ENCODE assay signal across 8 cellular contexts in the genomic region with DNA sequence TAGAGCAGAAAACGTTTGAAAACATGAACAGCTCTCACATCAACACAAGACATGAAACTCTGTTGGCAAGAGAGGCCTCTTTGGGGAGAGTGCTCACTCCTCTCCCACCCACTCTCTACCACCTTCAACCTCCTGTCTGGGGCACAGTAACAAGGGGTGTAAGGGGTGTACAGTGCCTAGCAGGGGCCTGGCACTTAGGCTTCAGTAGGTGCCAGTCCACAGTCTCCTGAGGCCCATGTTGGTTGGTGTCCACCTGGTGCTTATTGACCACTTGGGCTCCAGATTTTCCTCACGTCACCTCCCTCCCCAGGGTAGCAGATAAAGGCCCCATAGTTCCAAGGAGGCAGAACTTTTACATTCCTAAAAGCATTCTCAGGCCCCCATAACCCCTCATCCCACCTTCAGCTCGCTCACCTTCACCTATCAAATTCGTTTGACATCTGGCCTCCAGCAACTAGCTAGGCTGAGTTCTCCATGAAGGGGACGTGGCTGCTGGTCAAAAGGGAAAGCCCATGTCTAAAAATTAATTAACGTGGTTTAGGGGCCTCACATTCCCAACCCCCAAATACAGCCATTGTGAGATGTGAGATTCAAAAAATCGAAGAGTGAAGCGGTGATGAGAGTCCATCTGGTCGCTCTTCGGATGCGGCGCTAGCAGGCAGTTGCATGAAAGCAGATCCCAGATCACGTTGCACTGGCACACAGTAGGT. TPM values are rescaled to one million over a fixed set of nuclear protein-coding genes. Genes with fewer than 3 reads are reported as not detected.
DNase-seq lines count a peak whose midpoint lies in the region; ATAC-seq, FAIRE-seq and TF ChIP-seq lines count a peak whose summit lies in the region.

No MANE protein-coding gene starts in this region.

- H3K27me3 Mint-ChIP-seq in activated CD8-positive, alpha-beta memory T cell treated with anti-CD3 and anti-CD28 coated beads, Interleukin-2, amount 10 ng/mL, durations not matched to agents 7 days and 5 days = no peaks in the 10 kb centered on the region

- H3K36me3 ChIP-seq in ascending aorta (peaks cover 0 to 3% of the 10 kb centered on the region in 2 donors), HepG2 (replicated peaks in 1 of 2; ENCODE audit: control insufficient read depth in 1 of 2, insufficient read depth in 2 of 2, low read length in 2 of 2) (peaks cover 1 to 5% of the 10 kb centered on the region in 2 experiments; a peak in 1 of 5 replicates), thyroid gland (no peaks in the 10 kb centered on the region)

- no peaks in the 10 kb centered on the region for H3K27me3 ChIP-seq in ascending aorta
- peaks cover 0 to 4% of the 10 kb centered on the region in 2 experiments; a peak in 1 of 5 replicates for H3K27me3 ChIP-seq in HepG2 (ENCODE audit: control insufficient read depth in 1 of 2, insufficient read depth in 2 of 2, low read length in 2 of 2)
- H3K27me3 ChIP-seq in thyroid gland = no peaks in the 10 kb centered on the region

- CTCF ChIA-PET in activated CD8-positive, alpha-beta memory T cell treated with anti-CD3 and anti-CD28 coated beads, Interleukin-2, amount 10 ng/mL, durations not matched to agents 7 days and 5 days (lab: Charles Lee) = interaction anchor here (1.2 to 4.1 kb wide), 10 partner anchors 8 to 277 kb away, joined by 3 to 35 read pairs (median 6); no protein-coding TSS in a partner anchor
- CTCF ChIA-PET in HepG2 (lab: Yijun Ruan, JAX; ENCODE audit: low intra/inter-chr PET ratio, low total read pairs) = no interaction called here

- H3K4me3 ChIP-seq in ascending aorta (peak overlapping the region; percentile 76 to 85), HepG2 (replicated peaks in 1 of 3; ENCODE audit: insufficient read depth in 1 of 3, low read depth in 2 of 3, low read length in 3 of 3) (peak overlapping the region; percentile 92 to 94 (median 93)), thyroid gland (replicated peaks in 1 of 3) (no peak overlapping the region)

- no peaks in the 10 kb centered on the region for H3K9me3 Mint-ChIP-seq in activated CD8-positive, alpha-beta memory T cell treated with anti-CD3 and anti-CD28 coated beads, Interleukin-2, amount 10 ng/mL, durations not matched to agents 7 days and 5 days (ENCODE audit: low read depth)

- in situ Hi-C loops in HepG2 (cut with HindIII; ENCODE audit: extremely low pct_ligation_motif_present, low pct_unique_long_range_greater_than_20kb) = no loop called here

- peak overlapping the region; percentile 94 for H3K9ac ChIP-seq in HepG2 (ENCODE audit: insufficient read depth, low read depth, low read length)

- no TSS peak for BruUV-seq in HepG2 (replicated peaks; lab: Mats Ljungman, UMichigan)

- no peak for DNase-seq in activated CD8-positive, alpha-beta memory T cell treated with anti-CD3 and anti-CD28 coated beads, Interleukin-2, amount 10 ng/mL, durations not matched to agents 7 days and 5 days
- DNase-seq in activated CD8-positive, alpha-beta memory T cell treated with anti-CD3 and anti-CD28 coated beads, Interleukin-2, amount 50 U/mL, for 4 hours = no peak
- DNase-seq in ascending aorta (ENCODE audit: low spot score in 2 of 2) (no peak), HepG2 (ENCODE audit: low spot score) (no peak), thyroid gland (no peak), HuH-7.5 (ENCODE audit: low spot score) (no peak), hepatic stellate cell (ENCODE audit: low spot score) (no peak)

- peaks cover 43% of the 10 kb centered on the region for H3K79me2 ChIP-seq in HepG2 (ENCODE audit: insufficient read depth, low read length)

- no peak for TF ChIP-seq EP300 in HepG2 (IDR thresholded peaks at IDR 0.05; ENCODE audit: low read depth in 2 of 2, low read length in 2 of 2)
- no peak for TF ChIP-seq EP300 in HepG2 (CRISPR knock-in tag; IDR thresholded peaks at IDR 0.05; ENCODE audit: borderline replicate concordance)

- peak overlapping the region; percentile 95 for H3K27ac Mint-ChIP-seq in activated CD8-positive, alpha-beta memory T cell treated with anti-CD3 and anti-CD28 coated beads, Interleukin-2, amount 10 ng/mL, durations not matched to agents 7 days and 5 days

- H3K4me1 ChIP-seq in ascending aorta (peaks cover 12 to 25% of the 10 kb centered on the region in 2 donors), HepG2 (ENCODE audit: insufficient read depth, low read length) (peaks cover 39% of the 10 kb centered on the region), thyroid gland (peaks cover 30 to 38% of the 10 kb centered on the region in 2 donors)

- peak overlapping the region; percentile 98 for H3K27ac ChIP-seq in ascending aorta
- no peak overlapping the region for H3K27ac ChIP-seq in HepG2 (ENCODE audit: extremely low read length, insufficient read depth, low read length)
- H3K27ac ChIP-seq in thyroid gland = peak overlapping the region in 2 of 3 donors; percentile 87 to 89

- no peak for TF ChIP-seq POLR2A in HepG2 (IDR thresholded peaks at IDR 0.05; ENCODE audit: insufficient read depth in 1 of 2, low read depth in 2 of 2, low read length in 2 of 2)
- TF ChIP-seq POLR2A in thyroid gland (IDR thresholded peaks at IDR 0.05) = no peak

- intact Hi-C loops in ascending aorta (cut with DNase I) = loop anchor here (1.0 to 10.0 kb wide), 6 partner anchors 11 to 411 kb away; partner anchors contain the start of genes CRKL, KLHL22, PI4KA and SNAP29
- intact Hi-C loops in HepG2 (cut with micrococcal nuclease; ENCODE audit: unreplicated experiment) = no loop called here
- intact Hi-C loops in thyroid gland (cut with DNase I) = loop anchor here (5.0 kb wide), 1 partner anchor 61 kb away; no protein-coding TSS in a partner anchor

- peak overlapping the region; percentile 97 for H3K4me3 Mint-ChIP-seq in activated CD8-positive, alpha-beta memory T cell treated with anti-CD3 and anti-CD28 coated beads, Interleukin-2, amount 10 ng/mL, durations not matched to agents 7 days and 5 days

- no peak for TF ChIP-seq RAD21 in HepG2 (CRISPR knock-in tag; IDR thresholded peaks at IDR 0.05)

- H3K4me1 Mint-ChIP-seq in activated CD8-positive, alpha-beta memory T cell treated with anti-CD3 and anti-CD28 coated beads, Interleukin-2, amount 10 ng/mL, durations not matched to agents 7 days and 5 days = peaks cover 42% of the 10 kb centered on the region

- ATAC-seq in activated CD8-positive, alpha-beta memory T cell treated with anti-CD3 and anti-CD28 coated beads, Interleukin-2, amount 10 ng/mL, durations not matched to agents 7 days and 5 days = no peak
- ATAC-seq in HepG2 = no peak
- no peak for ATAC-seq in HG03045 (IDR thresholded peaks at IDR 0.05; ENCODE audit: unreplicated experiment)

- H4K20me1 ChIP-seq in HepG2 (ENCODE audit: insufficient read depth, low read length) = peaks cover 27% of the 10 kb centered on the region

- no peak for FAIRE-seq in HepG2 (lab: Jason Lieb, UNC)

- peaks cover 29% of the 10 kb centered on the region for H3K36me3 Mint-ChIP-seq in activated CD8-positive, alpha-beta memory T cell treated with anti-CD3 and anti-CD28 coated beads, Interleukin-2, amount 10 ng/mL, durations not matched to agents 7 days and 5 days

- TF ChIP-seq CTCF in ascending aorta (IDR thresholded peaks at IDR 0.05) (no peak), HepG2 (CRISPR knock-in tag; IDR thresholded peaks at IDR 0.05) (no peak), thyroid gland (IDR thresholded peaks at IDR 0.05) (no peak)

- WGBS in HepG2 (ENCODE audit: low lambda C conversion rate) = 31% methylated on average over 10 of the region's 13 CpGs
- WGBS in thyroid gland, 2 donors = 68% methylated on average over 13 of the region's 13 CpGs

- H3K4me2 ChIP-seq in HepG2 (ENCODE audit: low read depth, low read length) = peak overlapping the region; percentile 93

- POLR2A ChIA-PET in HepG2 (lab: Yijun Ruan, JAX) = interaction anchor here (2.1 kb wide), 1 partner anchor 46 kb away, joined by 16 read pairs; no protein-coding TSS in a partner anchor

- H3K9me3 ChIP-seq in ascending aorta = no peaks in the 10 kb centered on the region
- no peaks in the 10 kb centered on the region for H3K9me3 ChIP-seq in HepG2 (ENCODE audit: low read length)
- H3K9me3 ChIP-seq in thyroid gland = no peaks in the 10 kb centered on the region

- peak overlapping the region; percentile 11 for H2AFZ ChIP-seq in HepG2 (ENCODE audit: low read length)

RNA-seq across cellular contexts. Expression of gene MED15, which starts 0.7 kb away (rescaled TPM):
- 100 to 1,000 TPM; 145 to 179 TPM for total RNA-seq in activated CD8-positive, alpha-beta memory T cell treated with anti-CD3 and anti-CD28 coated beads, Interleukin-2, amount 10 ng/mL, durations not matched to agents 7 days and 5 days
- total RNA-seq in ascending aorta (204 TPM), HepG2 (2016; rRNA removed; fragmentation: Illumina TruSeq; extraction: Trizol) (9.8 and 14.3 TPM in 2 replicates), thyroid gland (10 to 100 TPM; 33.6 to 65.1 (median 36.1) TPM)
- 51.6 and 53.2 TPM in 2 replicates for total RNA-seq in HepG2 (2016; cell fraction: cytosol; rRNA removed; fragmentation: Illumina TruSeq; extraction: Trizol; ENCODE audit: low read depth)
- total RNA-seq in HepG2 (2016; cell fraction: insoluble cytoplasmic fraction; rRNA removed; fragmentation: Illumina TruSeq; extraction: Trizol) = 7.7 and 13.5 TPM in 2 replicates
- total RNA-seq in HepG2 (2016; cell fraction: membrane; rRNA removed; fragmentation: Illumina TruSeq; extraction: Trizol) = 31.3 and 33.8 TPM in 2 replicates
- 27.9 and 31.0 TPM in 2 replicates for total RNA-seq in HepG2 (2016; cell fraction: nucleus; rRNA removed; fragmentation: Illumina TruSeq; extraction: Trizol)
- polyA plus RNA-seq in HepG2 (2011; rRNA removed) = 27.0 and 31.0 TPM in 2 replicates
- polyA plus RNA-seq in HepG2 (2011; cell fraction: cytosol; rRNA removed) = 12.4 and 17.0 TPM in 2 replicates
- 131 and 178 TPM in 2 replicates for polyA plus RNA-seq in HepG2 (2011; cell fraction: nucleus; rRNA removed)
- polyA plus RNA-seq in HepG2 (2012) = 31.5 and 37.1 TPM in 2 replicates
- 6.4 and 9.0 TPM in 2 replicates for polyA plus RNA-seq in HepG2 (2016; cell fraction: cytosol; fragmentation: Illumina TruSeq; extraction: Trizol; ENCODE audit: low read depth)
- 15.4 and 20.3 TPM in 2 replicates for polyA plus RNA-seq in HepG2 (2016; cell fraction: insoluble cytoplasmic fraction; fragmentation: Illumina TruSeq; extraction: Trizol; ENCODE audit: low read depth)
- polyA plus RNA-seq in HepG2 (2016; cell fraction: membrane; fragmentation: Illumina TruSeq; extraction: Trizol; ENCODE audit: low read depth) = 14.6 and 14.9 TPM in 2 replicates
- polyA plus RNA-seq in HepG2 (2016; cell fraction: nucleus; fragmentation: Illumina TruSeq; extraction: Trizol; ENCODE audit: insufficient read depth, low read depth) = 54.7 and 59.1 TPM in 2 replicates
- polyA minus RNA-seq in HepG2 (2011; rRNA and poly(A)+ RNA removed; ENCODE audit: low replicate concordance) = 39.9 and 83.9 TPM in 2 replicates
- polyA minus RNA-seq in HepG2 (2011; cell fraction: cytosol; rRNA and poly(A)+ RNA removed) = 31.6 and 37.5 TPM in 2 replicates
- polyA minus RNA-seq in HepG2 (2011; cell fraction: nucleus; rRNA and poly(A)+ RNA removed) = 98.0 and 116 TPM in 2 replicates

RNA-seq across cellular contexts. Expression of gene KLHL22, which starts 11.1 kb away (rescaled TPM):
- total RNA-seq in activated CD8-positive, alpha-beta memory T cell treated with anti-CD3 and anti-CD28 coated beads, Interleukin-2, amount 10 ng/mL, durations not matched to agents 7 days and 5 days = 10 to 100 TPM; 27.5 to 31.7 TPM
- total RNA-seq in ascending aorta (63.8 TPM), HepG2 (2016; rRNA removed; fragmentation: Illumina TruSeq; extraction: Trizol) (11.3 and 14.8 TPM in 2 replicates), thyroid gland (10 to 100 TPM; 38.0 to 76.9 (median 61.0) TPM)
- 3.5 and 4.2 TPM in 2 replicates for total RNA-seq in HepG2 (2016; cell fraction: cytosol; rRNA removed; fragmentation: Illumina TruSeq; extraction: Trizol; ENCODE audit: low read depth)
- 9.8 and 17.0 TPM in 2 replicates for total RNA-seq in HepG2 (2016; cell fraction: insoluble cytoplasmic fraction; rRNA removed; fragmentation: Illumina TruSeq; extraction: Trizol)
- 5.6 and 6.4 TPM in 2 replicates for total RNA-seq in HepG2 (2016; cell fraction: membrane; rRNA removed; fragmentation: Illumina TruSeq; extraction: Trizol)
- total RNA-seq in HepG2 (2016; cell fraction: nucleus; rRNA removed; fragmentation: Illumina TruSeq; extraction: Trizol) = 16.4 and 19.9 TPM in 2 replicates
- 10.9 and 15.8 TPM in 2 replicates for polyA plus RNA-seq in HepG2 (2011; rRNA removed)
- polyA plus RNA-seq in HepG2 (2011; cell fraction: cytosol; rRNA removed) = 10.9 and 13.2 TPM in 2 replicates
- 24.9 and 26.8 TPM in 2 replicates for polyA plus RNA-seq in HepG2 (2011; cell fraction: nucleus; rRNA removed)
- 7.6 and 8.3 TPM in 2 replicates for polyA plus RNA-seq in HepG2 (2012)
- polyA plus RNA-seq in HepG2 (2016; cell fraction: cytosol; fragmentation: Illumina TruSeq; extraction: Trizol; ENCODE audit: low read depth) = 0.76 and 1.1 TPM in 2 replicates
- 7.9 and 10.3 TPM in 2 replicates for polyA plus RNA-seq in HepG2 (2016; cell fraction: insoluble cytoplasmic fraction; fragmentation: Illumina TruSeq; extraction: Trizol; ENCODE audit: low read depth)
- 1.1 and 1.6 TPM in 2 replicates for polyA plus RNA-seq in HepG2 (2016; cell fraction: membrane; fragmentation: Illumina TruSeq; extraction: Trizol; ENCODE audit: low read depth)
- 21.4 and 25.4 TPM in 2 replicates for polyA plus RNA-seq in HepG2 (2016; cell fraction: nucleus; fragmentation: Illumina TruSeq; extraction: Trizol; ENCODE audit: insufficient read depth, low read depth)
- polyA minus RNA-seq in HepG2 (2011; rRNA and poly(A)+ RNA removed; ENCODE audit: low replicate concordance) = 12.1 and 32.8 TPM in 2 replicates
- polyA minus RNA-seq in HepG2 (2011; cell fraction: cytosol; rRNA and poly(A)+ RNA removed) = 6.0 and 10.6 TPM in 2 replicates
- polyA minus RNA-seq in HepG2 (2011; cell fraction: nucleus; rRNA and poly(A)+ RNA removed) = 17.1 and 18.6 TPM in 2 replicates

Comparison
In these comparisons a context has a peak if more than half of its experiments do, and no peak if none do; other contexts are left out.
1. H3K4me3 ChIP-seq: peak in ascending aorta (2 of 2) and HepG2 (3 of 3); none in thyroid gland (0 of 3).